30 cellular contexts compared by ENCODE assay signal in the genomic region with DNA sequence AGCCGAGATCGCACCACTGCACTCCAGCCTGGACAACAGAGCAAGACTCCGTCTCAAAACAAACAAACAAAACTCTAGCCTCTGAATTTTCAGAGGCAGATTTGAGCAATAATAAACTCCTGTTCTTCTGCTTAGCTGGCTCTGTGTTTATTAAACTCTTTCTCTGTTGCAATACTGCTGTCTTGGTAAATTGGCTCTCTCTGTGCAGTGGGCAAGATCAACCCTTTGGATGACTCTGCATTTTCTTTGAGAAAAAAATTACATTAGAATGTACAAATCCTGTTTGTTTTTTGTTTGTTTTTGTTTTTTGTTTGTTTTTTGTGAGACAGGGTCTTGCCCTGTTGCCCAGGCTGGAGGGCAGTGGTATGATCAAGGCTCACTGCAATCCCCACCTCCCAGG.
"Had no signal": no experiment of that assay in that cellular context is flagged by ENCODE, and none has a peak within 500 bp of the region (broad histone marks: within the 10 kb centered on the region; RNA-seq: fewer than 3 reads in every experiment).

No MANE protein-coding gene starts in this region.

- H3K4me1 ChIP-seq: lower lobe of right lung, pancreas, prostate gland, sigmoid colon, spleen, suprapubic skin, tibial artery, upper lobe of right lung had no signal

- H3K36me3 ChIP-seq: left lung, lower lobe of right lung, pancreas, prostate gland, sigmoid colon, spleen, suprapubic skin, thoracic aorta, tibial artery, upper lobe of right lung had no signal

- H3K36me3 Mint-ChIP-seq: naive thymus-derived CD8-positive, alpha-beta T cell; stimulated activated effector memory CD8-positive, alpha-beta T cell treated with anti-CD3 and anti-CD28 coated beads, Interleukin-12 subunit alpha, Interleukin-12 subunit beta, amount 100 ng/mL, for 72 hours had no signal

- H3K27me3 Mint-ChIP-seq: naive thymus-derived CD8-positive, alpha-beta T cell; stimulated activated naive CD8-positive, alpha-beta T cell treated with anti-CD3 and anti-CD28 coated beads, Interleukin-15, Interleukin-2, amounts not matched to agents 100 ng/mL and 50 ng/mL, for 24 hours had no signal

- DNase-seq: immature natural killer cell; kidney; left colon; left lung; lower lobe of right lung; mammary epithelial cell; mesenchymal stem cell; naive thymus-derived CD8-positive, alpha-beta T cell; nucleus accumbens; posterior cingulate gyrus; retina; right cardiac atrium; sigmoid colon; small intestine; spleen; stimulated activated CD4-positive, alpha-beta T cell treated with anti-CD3 and anti-CD28 coated beads, Interleukin-4, amount 100 ng/mL, for 24 hours; stimulated activated naive CD4-positive, alpha-beta T cell; tibial artery; trophoblast cell; upper lobe of right lung had no signal

- H3K4me3 Mint-ChIP-seq: immature natural killer cell; naive thymus-derived CD8-positive, alpha-beta T cell; nephron; neural crest cell; stimulated activated effector memory CD8-positive, alpha-beta T cell treated with anti-CD3 and anti-CD28 coated beads, Interleukin-12 subunit alpha, Interleukin-12 subunit beta, amount 100 ng/mL, for 72 hours; stimulated activated naive CD8-positive, alpha-beta T cell treated with anti-CD3 and anti-CD28 coated beads, Interleukin-15, Interleukin-2, amounts not matched to agents 100 ng/mL and 50 ng/mL, for 24 hours had no signal

- ATAC-seq: left colon; left lung; lower lobe of right lung; naive thymus-derived CD8-positive, alpha-beta T cell; pancreas; right cardiac atrium; stimulated activated effector memory CD8-positive, alpha-beta T cell treated with anti-CD3 and anti-CD28 coated beads, Interleukin-12 subunit alpha, Interleukin-12 subunit beta, amount 100 ng/mL, for 72 hours; upper lobe of right lung had no signal

- H3K27ac ChIP-seq: left lung, lower lobe of right lung, pancreas, prostate gland, sigmoid colon, spleen, suprapubic skin, thoracic aorta, tibial artery, upper lobe of right lung had no signal

- H3K27ac Mint-ChIP-seq: immature natural killer cell; nephron; stimulated activated effector memory CD8-positive, alpha-beta T cell treated with anti-CD3 and anti-CD28 coated beads, Interleukin-12 subunit alpha, Interleukin-12 subunit beta, amount 100 ng/mL, for 72 hours; stimulated activated naive CD8-positive, alpha-beta T cell treated with anti-CD3 and anti-CD28 coated beads, Interleukin-15, Interleukin-2, amounts not matched to agents 100 ng/mL and 50 ng/mL, for 24 hours had no signal

- H3K27me3 ChIP-seq: left lung, pancreas, sigmoid colon, spleen, suprapubic skin, tibial artery, upper lobe of right lung had no signal

- H3K4me3 ChIP-seq: left lung, lower lobe of right lung, pancreas, prostate gland, sigmoid colon, spleen, suprapubic skin, thoracic aorta, tibial artery, upper lobe of right lung had no signal

- H3K4me1 Mint-ChIP-seq: immature natural killer cell; nephron; stimulated activated effector memory CD8-positive, alpha-beta T cell treated with anti-CD3 and anti-CD28 coated beads, Interleukin-12 subunit alpha, Interleukin-12 subunit beta, amount 100 ng/mL, for 72 hours had no signal

- H3K9me3 Mint-ChIP-seq: stimulated activated effector memory CD8-positive, alpha-beta T cell treated with anti-CD3 and anti-CD28 coated beads, Interleukin-12 subunit alpha, Interleukin-12 subunit beta, amount 100 ng/mL, for 72 hours; stimulated activated naive CD8-positive, alpha-beta T cell treated with anti-CD3 and anti-CD28 coated beads, Interleukin-15, Interleukin-2, amounts not matched to agents 100 ng/mL and 50 ng/mL, for 24 hours had no signal

- FAIRE-seq: islet of Langerhans, kidney, pancreas, small intestine, urothelium cell line had no signal

- H3K9me3 ChIP-seq: pancreas, prostate gland, thoracic aorta, upper lobe of right lung had no signal
